ENCODE assay signal across 8 cellular contexts in genomic region chr1:9910080-9910424, GRCh38. TPM values are rescaled to one million over a fixed set of nuclear protein-coding genes. Genes with fewer than 3 reads are reported as not detected.
DNase-seq lines count a peak whose midpoint lies in the region; ATAC-seq, FAIRE-seq and TF ChIP-seq lines count a peak whose summit lies in the region.

Gene CTNNBIP1, minus strand, starts transcription at chr1:9910269. Its CDS starts 38,205 bp downstream, at chr1:9872064.

- H3K4me2 ChIP-seq in GM23248 (ENCODE audit: unreplicated experiment) = peak within 1 kb of the TSS; percentile 90

- H3K36me3 ChIP-seq in GM23248 (ENCODE audit: low read depth) (no peaks in the 10 kb centered on the region), lung (ENCODE audit: control insufficient read depth in 2 of 2, insufficient read depth in 2 of 2, low read length in 2 of 2) (no peaks in the 10 kb centered on the region), transverse colon (no peaks in the 10 kb centered on the region)

- peaks cover 9% of the 10 kb centered on the region; the same call in 1 of the 2 replicates for H3F3A ChIP-seq in GM23248 (ENCODE audit: insufficient read depth)

- in situ Hi-C loops in GM23248 (cut with MboI) = no loop called here
- in situ Hi-C loops in transverse colon (cut with MboI; ENCODE audit: low pct_ligation_motif_present in 1 of 4, low pct_unique_long_range_greater_than_20kb in 1 of 4, low sequenced_read_pairs in 3 of 4) = no loop called here

- no peaks in the 10 kb centered on the region for H4K20me1 ChIP-seq in GM23248 (ENCODE audit: insufficient read depth)

- peak within 1 kb of the TSS; percentile 83 for H3K9ac ChIP-seq in GM23248

- H3K27ac ChIP-seq in GM23248 (peak within 1 kb of the TSS; percentile 80), lung (ENCODE audit: low read depth in 1 of 2, low read length in 1 of 2) (peak within 1 kb of the TSS; percentile 98 to 100), transverse colon (peak within 1 kb of the TSS; percentile 93 to 97 (median 94))

- TF ChIP-seq EP300 in transverse colon (IDR thresholded peaks at IDR 0.05; ENCODE audit: low read depth) = no peak

- H3K4me3 ChIP-seq in GM23248 (peak within 1 kb of the TSS; percentile 90), lung (peak within 1 kb of the TSS; percentile 83), transverse colon (peak within 1 kb of the TSS; percentile 72 to 92 (median 80))

- peak; percentile 79 for DNase-seq in GM12892 (ENCODE audit: insufficient read length)
- DNase-seq in GM23248 = no peak
- no peak for DNase-seq in M059J (ENCODE audit: low read depth)
- DNase-seq in central memory CD8-positive, alpha-beta T cell (ENCODE audit: low spot score in 2 of 2) = no peak
- no peak for DNase-seq in lung (ENCODE audit: low spot score)
- no peak for DNase-seq in transverse colon
- no peak for DNase-seq in GOT3 (lab: John Stamatoyannopoulos, UW)
- DNase-seq in NCI-H2227 treated with DMSO at 0.1 percent for 48 hours (lab: John Stamatoyannopoulos, UW) = no peak

- no peak for FAIRE-seq in GM12892 (lab: Jason Lieb, UNC)

- peak within 1 kb of the TSS; percentile 91 for H2AFZ ChIP-seq in GM23248

- H3K9me2 ChIP-seq in GM23248 (ENCODE audit: insufficient read depth) = no peaks in the 10 kb centered on the region

- H3K27me3 ChIP-seq in GM23248 (replicated peaks; ENCODE audit: insufficient read depth) = no peaks in the 10 kb centered on the region
- H3K27me3 ChIP-seq in lung (ENCODE audit: control insufficient read depth, insufficient read depth) = no peaks in the 10 kb centered on the region
- H3K27me3 ChIP-seq in transverse colon = no peaks in the 10 kb centered on the region

- H3K27me3 Mint-ChIP-seq in central memory CD8-positive, alpha-beta T cell = no peaks in the 10 kb centered on the region

- H3K79me2 ChIP-seq in GM23248 (ENCODE audit: insufficient read depth) = no peaks in the 10 kb centered on the region

- no peaks in the 10 kb centered on the region for H3K9me3 ChIP-seq in GM23248 (ENCODE audit: low read depth)
- H3K9me3 ChIP-seq in lung (ENCODE audit: control insufficient read depth in 2 of 2, insufficient read depth in 1 of 2, low read length in 1 of 2) = no peaks in the 10 kb centered on the region
- H3K9me3 ChIP-seq in transverse colon = no peaks in the 10 kb centered on the region

- H3K4me1 Mint-ChIP-seq in central memory CD8-positive, alpha-beta T cell = peaks cover 54% of the 10 kb centered on the region

- no peaks in the 10 kb centered on the region for H3K9me3 Mint-ChIP-seq in central memory CD8-positive, alpha-beta T cell

- peak within 1 kb of the TSS; percentile 92 for H3K27ac Mint-ChIP-seq in central memory CD8-positive, alpha-beta T cell (ENCODE audit: low read depth)

- H3K4me1 ChIP-seq in GM23248 (ENCODE audit: insufficient read depth) (peaks cover 11% of the 10 kb centered on the region), lung (ENCODE audit: control insufficient read depth in 2 of 2, insufficient read depth in 2 of 2, low read length in 2 of 2) (peaks cover 0 to 17% of the 10 kb centered on the region in 2 donors), transverse colon (peaks cover 6 to 32% (median 26%) of the 10 kb centered on the region in 4 donors)

- peak; percentile 75 for ATAC-seq in central memory CD8-positive, alpha-beta T cell (replicated peaks; ENCODE audit: extremely low read depth, poor library complexity, severe bottlenecking)
- no peak for ATAC-seq in lung (ENCODE audit: insufficient read depth, low FRiP score)

- intact Hi-C loops in transverse colon (cut with DNase I; ENCODE audit: low total_unique reads) = no loop called here

- TF ChIP-seq POLR2A in GM12892 (IDR thresholded peaks at IDR 0.05; ENCODE audit: low read depth, low read length) (peak; percentile 62), transverse colon (IDR thresholded peaks at IDR 0.05) (no peak)

- 0% methylated on average over 23 to 30 of the region's 54 CpGs for WGBS in GM23248 (ENCODE audit: low coverage in 1 of 2, low lambda C conversion rate in 2 of 2, missing lambda C conversion rate in 2 of 2), 2 experiments
- whole genome bisulfite sequencing in lung, 2 donors = 0 to 1% methylated on average over 21 to 54 of the region's 54 CpGs
- WGBS in transverse colon (ENCODE audit: low coverage in 1 of 2), 2 donors = 0% methylated on average over 4 of the region's 54 CpGs; no CpG with 5 or more reads in 1 of the 2 donors

- peaks cover 9% of the 10 kb centered on the region for H3K36me3 Mint-ChIP-seq in central memory CD8-positive, alpha-beta T cell (ENCODE audit: insufficient read depth)

- peak within 1 kb of the TSS; percentile 96 for H3K4me3 Mint-ChIP-seq in central memory CD8-positive, alpha-beta T cell

- TF ChIP-seq CTCF in lung (IDR thresholded peaks at IDR 0.05; ENCODE audit: control extremely low read depth, extremely low read depth) (no peak), transverse colon (IDR thresholded peaks at IDR 0.05) (no peak)

RNA-seq across cellular contexts. Expression of gene CTNNBIP1, which starts in this region (rescaled TPM):
- 11.1 TPM for polyA plus RNA-seq in GM12892 (2012; ENCODE audit: missing spikeins)
- 12.5 and 31.0 TPM in 2 replicates for total RNA-seq in GM23248 (2014; rRNA removed; shearing (Covaris generic))
- polyA plus RNA-seq in GM23248 (2016; fragmentation: Nextera tagmentation; extraction: Ambion mirVana) (21.8 and 22.2 TPM in 2 replicates), lung (10 to 100 TPM; 31.2 to 33.1 TPM)
- 35.7 and 37.1 TPM in 2 replicates for total RNA-seq in M059J (2014; rRNA removed; shearing (Covaris generic))
- total RNA-seq in lung (10 to 100 TPM; 31.4 to 57.1 TPM), transverse colon (10 to 100 TPM in 3 of 4 donors, 1 to 10 TPM in 1; 7.9 to 24.4 (median 15.7) TPM)
